In the genomic region with DNA sequence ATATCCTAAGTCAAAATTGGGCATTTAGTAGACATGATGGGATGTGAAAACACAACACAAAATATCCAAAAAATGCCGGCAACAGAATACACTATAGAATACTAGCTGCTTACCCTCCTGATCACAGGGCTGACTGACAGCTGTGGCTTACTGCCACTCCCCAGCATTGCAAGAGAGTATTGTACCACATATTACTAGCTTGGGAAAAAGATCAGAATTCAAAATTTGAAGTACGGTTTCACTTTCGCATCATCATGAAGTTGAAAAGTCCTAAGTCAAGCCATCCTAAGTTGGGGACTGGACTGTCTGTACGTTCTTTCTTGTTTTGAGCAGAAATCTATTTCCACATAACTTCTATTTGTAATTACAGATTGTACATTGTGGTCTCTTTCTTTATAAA, we compare ENCODE assay signal across 19 cellular contexts.
"Had no signal": no experiment of that assay in that cellular context is flagged by ENCODE, and none has a peak within 500 bp of the region (broad histone marks: within the 10 kb centered on the region; RNA-seq: fewer than 3 reads in every experiment).

No MANE protein-coding gene starts in this region.

- H3K9me3 ChIP-seq: esophagus muscularis mucosa, gastroesophageal sphincter, neutrophil, ovary, right atrium auricular region, sigmoid colon had no signal

- H3K27me3 Mint-ChIP-seq: naive thymus-derived CD4-positive, alpha-beta T cell had no signal

- H3K9me3 Mint-ChIP-seq: nephron progenitor cell had no signal

- H3K36me3 ChIP-seq: esophagus muscularis mucosa, gastroesophageal sphincter, neutrophil, ovary, right atrium auricular region, sigmoid colon had no signal

- H3K4me1 ChIP-seq: esophagus muscularis mucosa, gastroesophageal sphincter, right atrium auricular region had no signal

- H3K27ac ChIP-seq: esophagus muscularis mucosa, gastroesophageal sphincter, neutrophil, ovary, right atrium auricular region, sigmoid colon, skin epidermis had no signal

- H3K4me3 Mint-ChIP-seq: naive thymus-derived CD4-positive, alpha-beta T cell; nephron progenitor cell had no signal

- DNase-seq: cortex of kidney; effector memory CD4-positive, alpha-beta T cell; foreskin fibroblast; glutamatergic neuron; islet precursor cell; mammary epithelial cell; naive thymus-derived CD4-positive, alpha-beta T cell; nephron progenitor cell; ovary; sigmoid colon; stimulated activated CD4-positive, alpha-beta T cell treated with anti-CD3 and anti-CD28 coated beads, Interleukin-12 subunit alpha, Interleukin-12 subunit beta, amount 100 ng/mL, for 4 hours; stimulated activated CD4-positive, alpha-beta T cell treated with anti-CD3 and anti-CD28 coated beads, Interleukin-2, amount 100 ng/mL, for 48 hours; stimulated activated naive CD4-positive, alpha-beta T cell treated with Interleukin-2 at 50 U/mL for 16 hours; trophoblast cell had no signal

- H3K4me1 Mint-ChIP-seq: naive thymus-derived CD4-positive, alpha-beta T cell had no signal

- H3K27me3 ChIP-seq: esophagus muscularis mucosa, gastroesophageal sphincter, neutrophil, ovary, right atrium auricular region, sigmoid colon had no signal

- H3K27ac Mint-ChIP-seq: naive thymus-derived CD4-positive, alpha-beta T cell; nephron progenitor cell had no signal

- H3K36me3 Mint-ChIP-seq: naive thymus-derived CD4-positive, alpha-beta T cell had no signal

- H3K4me3 ChIP-seq: esophagus muscularis mucosa, gastroesophageal sphincter, ovary, right atrium auricular region, sigmoid colon, skin epidermis had no signal
